ENCODE assay signal across 21 cellular contexts in genomic region chr3:4511491-4512251, GRCh38.
"Had no signal": no experiment of that assay in that cellular context is flagged by ENCODE, and none has a peak within 500 bp of the region (broad histone marks: within the 10 kb centered on the region; RNA-seq: fewer than 3 reads in every experiment).

No MANE protein-coding gene starts in this region.

- ATAC-seq: activated T-cell treated with anti-CD3 and anti-CD28 coated beads, Interleukin-2, amount 50 U/mL, for 4 hours; left ventricle myocardium superior; stimulated activated naive CD8-positive, alpha-beta T cell treated with anti-CD3 and anti-CD28 coated beads, Interleukin-15, Interleukin-2, amounts not matched to agents 100 U/mL and 50 U/mL, for 24 hours; T-cell had no signal

- H3K9me3 ChIP-seq: esophagus muscularis mucosa, spleen, tibial artery had no signal

- H3K36me3 Mint-ChIP-seq: neural progenitor cell had no signal

- DNase-seq: activated CD4-positive, alpha-beta T cell treated with anti-CD3 and anti-CD28 coated beads for 1 hour; activated CD8-positive, alpha-beta memory T cell treated with anti-CD3 and anti-CD28 coated beads, Interleukin-2, amount 50 U/mL, for 48 hours; activated naive CD4-positive, alpha-beta T cell; activated T-cell treated with anti-CD3 and anti-CD28 coated beads, Interleukin-2, amount 50 U/mL, for 4 hours; cerebellar nuclear complex; glutamatergic neuron; hippocampal formation; kidney glomerular epithelial cell; left ventricle myocardium superior; retina; spleen; stimulated activated CD4-positive, alpha-beta T cell treated with anti-CD3 and anti-CD28 coated beads, Interleukin-4, amount 100 ng/mL, for 1 hour; stimulated activated naive CD8-positive, alpha-beta T cell treated with anti-CD3 and anti-CD28 coated beads, Interleukin-15, Interleukin-2, amounts not matched to agents 100 U/mL and 50 U/mL, for 24 hours; T-cell; tibial artery; WERI-Rb-1 had no signal

- H3K27me3 ChIP-seq: esophagus muscularis mucosa, neural progenitor cell, spleen, tibial artery had no signal

- H3K27ac ChIP-seq: coronary artery, neural progenitor cell, tibial artery, WERI-Rb-1 had no signal

- H3K9me3 Mint-ChIP-seq: activated T-cell treated with anti-CD3 and anti-CD28 coated beads, Interleukin-2, amount 50 U/mL, for 4 hours; activated T-helper 2 cell treated with anti-CD3 and anti-CD28 coated beads, Interferon-gamma antibody, Interleukin-2, Interleukin-4, amounts not matched to agents 10 μg/mL and 5 μg/mL and 100 μg/mL, durations not matched to agents 14 hours and 24 hours and 36 hours; neural progenitor cell; T-cell had no signal

- H3K4me3 ChIP-seq: coronary artery, esophagus muscularis mucosa, neural progenitor cell, spleen, tibial artery had no signal

- H3K36me3 ChIP-seq: esophagus muscularis mucosa, neural progenitor cell, tibial artery, WERI-Rb-1 had no signal

- H3K27me3 Mint-ChIP-seq: T-cell had no signal

- H3K27ac Mint-ChIP-seq: activated T-helper 2 cell treated with anti-CD3 and anti-CD28 coated beads, Interferon-gamma antibody, Interleukin-2, Interleukin-4, amounts not matched to agents 10 μg/mL and 5 μg/mL and 100 μg/mL, durations not matched to agents 14 hours and 24 hours and 36 hours; neural progenitor cell; progenitor cell of endocrine pancreas had no signal

- H3K4me3 Mint-ChIP-seq: activated T-cell treated with anti-CD3 and anti-CD28 coated beads, Interleukin-2, amount 50 U/mL, for 4 hours; neural progenitor cell; T-cell had no signal
